In the genomic region with DNA sequence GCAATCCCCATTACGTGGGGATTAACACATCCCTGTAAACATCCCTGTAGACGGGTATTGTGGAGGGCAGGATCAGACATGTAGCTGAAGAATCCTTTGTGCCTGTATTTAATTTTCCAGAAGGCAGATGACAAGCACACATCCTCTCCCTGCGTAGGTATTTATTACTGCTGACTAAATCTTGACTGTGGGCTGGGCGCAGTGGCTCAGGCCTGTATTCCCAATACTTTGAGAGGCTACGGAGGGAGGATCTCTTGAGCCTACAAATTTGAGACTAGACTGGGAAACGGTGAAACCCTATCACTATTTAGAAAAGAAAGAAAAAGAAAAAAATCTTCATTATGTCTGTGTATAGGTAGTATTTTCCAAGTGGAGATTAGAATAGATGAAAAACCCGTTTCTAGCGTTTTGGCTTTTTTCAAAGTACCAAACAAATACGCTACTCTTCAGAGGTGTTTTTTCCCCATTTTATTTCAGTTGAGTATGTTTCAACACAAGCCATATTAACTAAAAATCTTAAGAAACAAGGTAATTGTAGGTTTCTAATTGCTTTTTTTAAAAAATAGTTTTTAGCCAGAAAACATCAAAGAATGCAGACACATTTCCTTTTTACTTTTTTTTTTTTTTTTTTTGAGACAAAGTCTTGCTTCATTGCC, we compare ENCODE assay signal across 8 cellular contexts. TPM values are rescaled to one million over a fixed set of nuclear protein-coding genes. Genes with fewer than 3 reads are reported as not detected.
DNase-seq lines count a peak whose midpoint lies in the region; ATAC-seq, FAIRE-seq and TF ChIP-seq lines count a peak whose summit lies in the region.

No MANE protein-coding gene starts in this region.

- H3K4me1 Mint-ChIP-seq in activated CD8-positive, alpha-beta memory T cell treated with anti-CD3 and anti-CD28 coated beads, Interleukin-2, amount 10 ng/mL, durations not matched to agents 7 days and 5 days = peaks cover 40% of the 10 kb centered on the region

- H3K4ac ChIP-seq in H1 (replicated peaks; ENCODE audit: insufficient read length, low read depth, low read length) = no peak overlapping the region

- H3K14ac ChIP-seq in H1 (ENCODE audit: insufficient read length) = no peak overlapping the region

- TF ChIP-seq EP300 in H1 (IDR thresholded peaks at IDR 0.05; ENCODE audit: borderline replicate concordance in 1 of 2, low read depth in 2 of 2, low read length in 2 of 2) (no peak), suprapubic skin (IDR thresholded peaks at IDR 0.05) (no peak)

- no peak overlapping the region for H2BK5ac ChIP-seq in H1 (ENCODE audit: low read depth, low read length)

- H2AFZ ChIP-seq in H1 (ENCODE audit: low read length) = 0 out of 2 replicates have a peak overlapping the region, but pooled peaks have one; percentile 7

- POLR2A ChIA-PET in H1 (lab: Charles Lee; ENCODE audit: partially characterized antibody) = no interaction called here

- H3K79me1 ChIP-seq in H1 (ENCODE audit: low read depth, low read length) = no peaks in the 10 kb centered on the region

- CTCF ChIA-PET in activated CD8-positive, alpha-beta memory T cell treated with anti-CD3 and anti-CD28 coated beads, Interleukin-2, amount 10 ng/mL, durations not matched to agents 7 days and 5 days (lab: Charles Lee) = interaction anchor here (0.7 to 2.0 kb wide), 9 partner anchors 9 to 1725 kb away, joined by 3 to 11 read pairs (median 3); a partner anchor contains a TSS
- CTCF ChIA-PET in H1 (lab: Charles Lee; ENCODE audit: partially characterized antibody) = interaction anchor here (0.6 to 1.6 kb wide), 7 partner anchors 8 to 241 kb away, joined by 3 to 4 read pairs (median 3); no protein-coding TSS in a partner anchor

- no peak overlapping the region; a peak in 1 of 7 replicates for H3K9ac ChIP-seq in H1 (replicated peaks in 1 of 4; ENCODE audit: extremely low read depth in 1 of 4, low read depth in 3 of 4, low read length in 3 of 4)

- H3K18ac ChIP-seq in H1 (ENCODE audit: extremely low read depth, low read length) = no peak overlapping the region

- H2BK12ac ChIP-seq in H1 (ENCODE audit: low read depth, low read length) = no peak overlapping the region

- H3K9me3 ChIP-seq in H1 (ENCODE audit: insufficient read depth in 2 of 2, low read depth in 1 of 2, low read length in 1 of 2) = no peaks in the 10 kb centered on the region
- no peaks in the 10 kb centered on the region for H3K9me3 ChIP-seq in suprapubic skin

- no peak for DNase-seq in activated CD8-positive, alpha-beta memory T cell treated with anti-CD3 and anti-CD28 coated beads, Interleukin-2, amount 10 ng/mL, durations not matched to agents 7 days and 5 days
- DNase-seq in activated CD8-positive, alpha-beta memory T cell treated with anti-CD3 and anti-CD28 coated beads, Interleukin-2, amount 50 U/mL, for 4 hours = no peak
- DNase-seq in NCI-H774 (lab: John Stamatoyannopoulos, UW) (peak; percentile 15), H1 (ENCODE audit: low read depth in 1 of 2, low spot score in 2 of 2) (no peak), suprapubic skin (ENCODE audit: low spot score in 2 of 2) (no peak), SIG-M5 (lab: John Stamatoyannopoulos, UW) (no peak)
- DNase-seq in stimulated activated naive CD4-positive, alpha-beta T cell (lab: John Stamatoyannopoulos, UW) = no peak

- H3K27ac ChIP-seq in H1 (ENCODE audit: low read depth, low read length) (no peak overlapping the region), suprapubic skin (peak overlapping the region; percentile 99)

- H3K27me3 Mint-ChIP-seq in activated CD8-positive, alpha-beta memory T cell treated with anti-CD3 and anti-CD28 coated beads, Interleukin-2, amount 10 ng/mL, durations not matched to agents 7 days and 5 days = no peaks in the 10 kb centered on the region

- H3K27me3 ChIP-seq in H1 (replicated peaks in 1 of 4; ENCODE audit: control insufficient read depth in 3 of 4, extremely low read depth in 1 of 4, insufficient read depth in 3 of 4, low read length in 3 of 4) (no peaks in the 10 kb centered on the region), suprapubic skin (no peaks in the 10 kb centered on the region)

- TF ChIP-seq POLR2A in H1 (IDR thresholded peaks at IDR 0.05; ENCODE audit: control extremely low read depth in 1 of 2, low read depth in 2 of 2, low read length in 2 of 2) (no peak), suprapubic skin (IDR thresholded peaks at IDR 0.05) (no peak)

- H4K20me1 ChIP-seq in H1 (replicated peaks in 1 of 2; ENCODE audit: control insufficient read depth in 1 of 2, insufficient read depth in 2 of 2, low read length in 2 of 2) = no peaks in the 10 kb centered on the region

- H4K91ac ChIP-seq in H1 (replicated peaks; ENCODE audit: insufficient read length, low read length) = no peak overlapping the region

- no peak overlapping the region for H4K8ac ChIP-seq in H1 (ENCODE audit: extremely low read depth, insufficient read depth, low read length)

- no peaks in the 10 kb centered on the region for H3K9me3 Mint-ChIP-seq in activated CD8-positive, alpha-beta memory T cell treated with anti-CD3 and anti-CD28 coated beads, Interleukin-2, amount 10 ng/mL, durations not matched to agents 7 days and 5 days (ENCODE audit: low read depth)

- peak overlapping the region; percentile 98 for H3K27ac Mint-ChIP-seq in activated CD8-positive, alpha-beta memory T cell treated with anti-CD3 and anti-CD28 coated beads, Interleukin-2, amount 10 ng/mL, durations not matched to agents 7 days and 5 days

- H3K36me3 ChIP-seq in H1 (ENCODE audit: control insufficient read depth in 2 of 4, insufficient read depth in 4 of 4, low read length in 3 of 4) = no peaks in the 10 kb centered on the region
- H3K36me3 ChIP-seq in suprapubic skin = peaks cover 8% of the 10 kb centered on the region

- H3K4me2 ChIP-seq in H1 (ENCODE audit: insufficient read depth in 1 of 2, low read depth in 2 of 2, low read length in 2 of 2) = peak overlapping the region in 1 of 2 experiments; percentile 79; a peak in 2 of 4 replicates

- H3K56ac ChIP-seq in H1 (replicated peaks; ENCODE audit: insufficient read length, low read depth, low read length) = no peak overlapping the region

- no peak overlapping the region for H2BK120ac ChIP-seq in H1 (replicated peaks; ENCODE audit: low read depth, low read length)

- ATAC-seq in activated CD8-positive, alpha-beta memory T cell treated with anti-CD3 and anti-CD28 coated beads, Interleukin-2, amount 10 ng/mL, durations not matched to agents 7 days and 5 days = no peak
- no peak for ATAC-seq in HG02981 (IDR thresholded peaks at IDR 0.05; ENCODE audit: unreplicated experiment)

- peaks cover 5 to 28% of the 10 kb centered on the region in 2 experiments for H3K79me2 ChIP-seq in H1 (ENCODE audit: control insufficient read depth in 1 of 2, insufficient read depth in 2 of 2, low read length in 2 of 2)

- no peak for TF ChIP-seq RAD21 in H1 (IDR thresholded peaks at IDR 0.05 in 1 of 2, conservative IDR thresholded peaks at IDR 0.05 in 1 of 2; ENCODE audit: low read depth in 2 of 2, low read length in 2 of 2)

- no peak overlapping the region for H2BK15ac ChIP-seq in H1 (ENCODE audit: low read length)

- H3K4me1 ChIP-seq in H1 (replicated peaks in 1 of 4; ENCODE audit: control insufficient read depth in 3 of 4, insufficient read depth in 4 of 4, low read length in 3 of 4) (peaks cover 0 to 9% (median 2%) of the 10 kb centered on the region in 4 experiments; a peak in 3 of 7 replicates), suprapubic skin (peaks cover 42% of the 10 kb centered on the region)

- no peak overlapping the region for H2AK5ac ChIP-seq in H1 (ENCODE audit: low read depth, low read length)

- peaks cover 6% of the 10 kb centered on the region for H3K36me3 Mint-ChIP-seq in activated CD8-positive, alpha-beta memory T cell treated with anti-CD3 and anti-CD28 coated beads, Interleukin-2, amount 10 ng/mL, durations not matched to agents 7 days and 5 days

- H3K4me3 ChIP-seq in H1 (ENCODE audit: extremely low read depth in 1 of 4, insufficient read depth in 2 of 4, low read depth in 3 of 4, low read length in 4 of 4) (peak overlapping the region in 1 of 4 experiments; percentile 97; a peak in 2 of 8 replicates), suprapubic skin (peak overlapping the region; percentile 97)

- H4K5ac ChIP-seq in H1 (ENCODE audit: insufficient read length, low read depth, low read length) = no peak overlapping the region

- FAIRE-seq in H1 (lab: Jason Lieb, UNC) = no peak

- no peak for TF ChIP-seq CTCF in H1 (IDR thresholded peaks at IDR 0.05; ENCODE audit: control extremely low read depth in 1 of 3, insufficient read depth in 1 of 3, low read depth in 1 of 3, low read length in 3 of 3)
- no peak for TF ChIP-seq CTCF in suprapubic skin (IDR thresholded peaks at IDR 0.05)

- no peak overlapping the region for H2BK20ac ChIP-seq in H1 (ENCODE audit: low read length)

- no peak overlapping the region for H3K23ac ChIP-seq in H1 (ENCODE audit: insufficient read length)

- H3K4me3 Mint-ChIP-seq in activated CD8-positive, alpha-beta memory T cell treated with anti-CD3 and anti-CD28 coated beads, Interleukin-2, amount 10 ng/mL, durations not matched to agents 7 days and 5 days = no peak overlapping the region

- H3K23me2 ChIP-seq in H1 (ENCODE audit: low read depth, low read length) = no peaks in the 10 kb centered on the region

- WGBS in H1 (ENCODE audit: extremely low coverage in 1 of 2, insufficient coverage in 1 of 2, insufficient read length in 1 of 2, insufficient replicate concordance in 2 of 2, low coverage in 1 of 2, low lambda C conversion rate in 2 of 2, missing lambda C conversion rate in 1 of 2), 2 experiments = 91% methylated on average over 9 of the region's 9 CpGs; no CpG with 5 or more reads in 1 of the 2 experiments
- WGBS in suprapubic skin = 42% methylated on average over 9 of the region's 9 CpGs

RNA-seq across cellular contexts. Expression of a gene that starts 1.5 kb away (rescaled TPM):
- 10 to 100 TPM; 67.7 to 75.3 TPM for total RNA-seq in activated CD8-positive, alpha-beta memory T cell treated with anti-CD3 and anti-CD28 coated beads, Interleukin-2, amount 10 ng/mL, durations not matched to agents 7 days and 5 days
- total RNA-seq in H1 (2021; fragmentation: NEBNext Ultra II Directional; extraction: Animal tissue kit (Norgen Biotek cat#: 25700)) = 25.8 and 31.4 TPM in 2 replicates
- polyA plus RNA-seq in H1 (2011; rRNA removed) = 5.0 and 5.6 TPM in 2 replicates
- polyA plus RNA-seq in H1 (2011; cell fraction: cytosol; rRNA removed) = 5.2 TPM
- polyA plus RNA-seq in H1 (2011; cell fraction: nucleus; rRNA removed) = 18.5 TPM
- 7.1 to 10.5 TPM (median 8.5 TPM) in 4 replicates for polyA plus RNA-seq in H1 (2012, experiment 1 of 2)
- polyA plus RNA-seq in H1 (2012, experiment 2 of 2) = 0.52 TPM
- polyA plus RNA-seq in H1 (2013, experiment 1 of 2) = 8.6 TPM
- polyA plus RNA-seq in H1 (2013, experiment 2 of 2) = 8.5 TPM
- polyA minus RNA-seq in H1 (2011; rRNA and poly(A)+ RNA removed) = 17.0 and 23.5 TPM in 2 replicates
- polyA minus RNA-seq in H1 (2011; cell fraction: cytosol; rRNA and poly(A)+ RNA removed) = 7.2 TPM
- polyA minus RNA-seq in H1 (2011; cell fraction: nucleus; rRNA and poly(A)+ RNA removed) = 32.6 TPM
- 100 to 1,000 TPM in 1 of 4 donors, 10 to 100 TPM in 3; 36.2 to 117 (median 44.2) TPM for total RNA-seq in suprapubic skin

RNA-seq across cellular contexts. Expression of a gene that starts 5.6 kb away (rescaled TPM):
- total RNA-seq in activated CD8-positive, alpha-beta memory T cell treated with anti-CD3 and anti-CD28 coated beads, Interleukin-2, amount 10 ng/mL, durations not matched to agents 7 days and 5 days = 100 to 1,000 TPM; 127 to 138 TPM
- 41.3 and 43.5 TPM in 2 replicates for total RNA-seq in H1 (2021; fragmentation: NEBNext Ultra II Directional; extraction: Animal tissue kit (Norgen Biotek cat#: 25700))
- 13.3 and 15.0 TPM in 2 replicates for polyA plus RNA-seq in H1 (2011; rRNA removed)
- polyA plus RNA-seq in H1 (2011; cell fraction: cytosol; rRNA removed) = 14.3 TPM
- polyA plus RNA-seq in H1 (2011; cell fraction: nucleus; rRNA removed) = 11.1 TPM
- polyA plus RNA-seq in H1 (2012, experiment 1 of 2) = 19.7 to 21.0 TPM (median 20.5 TPM) in 4 replicates
- 12.2 TPM for polyA plus RNA-seq in H1 (2012, experiment 2 of 2)
- polyA plus RNA-seq in H1 (2013, experiment 1 of 2) = 16.8 TPM
- 15.5 TPM for polyA plus RNA-seq in H1 (2013, experiment 2 of 2)
- polyA minus RNA-seq in H1 (2011; rRNA and poly(A)+ RNA removed) = 10.4 and 14.4 TPM in 2 replicates
- 18.9 TPM for polyA minus RNA-seq in H1 (2011; cell fraction: cytosol; rRNA and poly(A)+ RNA removed)
- 14.2 TPM for polyA minus RNA-seq in H1 (2011; cell fraction: nucleus; rRNA and poly(A)+ RNA removed)
- total RNA-seq in suprapubic skin = 100 to 1,000 TPM in 3 of 4 donors, 10 to 100 TPM in 1; 85.2 to 145 (median 120) TPM
